8 cellular contexts compared by ENCODE assay signal in genomic region chr3:173004681-173005080, GRCh38.
"Had no signal": no experiment of that assay in that cellular context is flagged by ENCODE, and none has a peak within 500 bp of the region (broad histone marks: within the 10 kb centered on the region; RNA-seq: fewer than 3 reads in every experiment).

No MANE protein-coding gene starts in this region.

- FAIRE-seq: G401.6, GM12878, GM12891, GM12892, GM18507, GM19239 had no signal

- DNase-seq: GDM1, GF-D8 had no signal

- H3K4me3 ChIP-seq: GM12878 had no signal

- ATAC-seq: GM12878 had no signal
